ENCODE assay signal across 10 cellular contexts in the genomic region with DNA sequence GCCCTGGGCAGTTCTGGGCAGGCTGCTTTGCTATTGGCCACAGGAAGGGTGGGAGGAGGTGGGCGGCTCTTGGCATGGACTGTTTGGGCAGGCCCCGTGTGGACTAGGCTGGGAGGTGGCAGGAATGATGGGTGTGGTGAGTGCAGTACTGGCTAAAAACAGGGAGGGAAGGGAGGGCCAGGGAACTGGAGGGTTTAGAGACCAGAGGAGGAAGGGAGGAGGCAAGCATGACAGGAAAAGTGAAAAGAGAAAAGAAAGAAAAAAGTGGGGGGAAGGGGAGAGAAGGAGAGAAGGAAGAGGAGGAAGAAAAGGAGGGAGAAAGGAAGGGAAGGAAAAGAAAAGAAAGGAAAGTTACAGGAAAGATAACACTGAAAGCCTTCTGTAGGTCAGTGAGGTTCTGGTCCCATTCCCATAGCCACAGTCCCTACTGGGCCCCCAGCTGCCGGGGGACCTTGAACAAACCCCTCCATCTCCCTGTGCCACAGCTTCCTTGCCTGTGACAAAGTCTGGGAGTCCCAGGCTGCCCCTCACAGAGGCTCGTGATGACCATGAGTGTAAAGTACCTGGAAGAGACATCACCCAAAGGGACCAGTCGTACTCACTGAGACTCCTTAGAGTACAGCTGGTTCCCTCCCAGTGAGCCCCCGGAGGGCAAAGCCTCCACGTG. TPM values are rescaled to one million over a fixed set of nuclear protein-coding genes. Genes with fewer than 3 reads are reported as not detected.
A peak's percentile ranks its signal among the peaks of the same experiment; 100 is the strongest.
DNase-seq lines count a peak whose midpoint lies in the region; ATAC-seq, FAIRE-seq and TF ChIP-seq lines count a peak whose summit lies in the region.
"Had no signal": no experiment of that assay in that cellular context is flagged by ENCODE, and none has a peak within 500 bp of the region (broad histone marks: within the 10 kb centered on the region; RNA-seq: fewer than 3 reads in every experiment).

No MANE protein-coding gene starts in this region.

- ATAC-seq in effector memory CD8-positive, alpha-beta T cell (replicated peaks) = no peak
- no peak for ATAC-seq in naive B cell (ENCODE audit: low read depth in 2 of 2)

- peak; percentile 54 for FAIRE-seq in HTR-8/SVneo (lab: Jason Lieb, UNC)
- FAIRE-seq: GM12892 had no signal

- H3K4me2 ChIP-seq in BLaER1 = peak overlapping the region; percentile 95

- H3K27me3 Mint-ChIP-seq in effector memory CD8-positive, alpha-beta T cell = peaks cover 50 to 83% of the 10 kb centered on the region in 2 donors
- H3K27me3 Mint-ChIP-seq in naive B cell = peaks cover 44 to 67% (median 59%) of the 10 kb centered on the region in 3 donors

- H3K9me3 ChIP-seq in BLaER1 = no peaks in the 10 kb centered on the region

- no peak overlapping the region for H3K4me3 ChIP-seq in BLaER1

- H3K27ac ChIP-seq in BLaER1 = no peak overlapping the region

- peaks cover 11% of the 10 kb centered on the region for H3K36me3 ChIP-seq in BLaER1

- H3K36me3 Mint-ChIP-seq in effector memory CD8-positive, alpha-beta T cell (ENCODE audit: insufficient read depth) = no peaks in the 10 kb centered on the region
- no peaks in the 10 kb centered on the region for H3K36me3 Mint-ChIP-seq in naive B cell
- H3K36me3 Mint-ChIP-seq: natural killer cell treated with Interleukin-12 subunit alpha and Interleukin-12 subunit beta and Interleukin-15 and Interleukin-18, amount 100 ng/mL, for 72 hours had no signal

- no peak for DNase-seq in HTR-8/SVneo (ENCODE audit: insufficient read length, low spot score)
- no peak for DNase-seq in effector memory CD8-positive, alpha-beta T cell
- no peak for DNase-seq in naive B cell
- DNase-seq in C1 segment of cervical spinal cord (lab: John Stamatoyannopoulos, UW) = no peak
- no peak for DNase-seq in Kasumi-1 (lab: John Stamatoyannopoulos, UW)
- DNase-seq in GM20000 (ENCODE audit: low spot score) = no peak
- DNase-seq in HT-29 (ENCODE audit: low spot score) = no peak

- peaks cover 20% of the 10 kb centered on the region for H4K20me1 ChIP-seq in BLaER1

- no peak overlapping the region for H3K9ac ChIP-seq in BLaER1

- peaks cover 4 to 7% of the 10 kb centered on the region in 2 donors for H3K4me1 Mint-ChIP-seq in effector memory CD8-positive, alpha-beta T cell (ENCODE audit: low read depth in 2 of 2)
- peaks cover 11 to 23% (median 21%) of the 10 kb centered on the region in 3 donors for H3K4me1 Mint-ChIP-seq in naive B cell

- no peaks in the 10 kb centered on the region for H3K9me3 Mint-ChIP-seq in effector memory CD8-positive, alpha-beta T cell
- H3K9me3 Mint-ChIP-seq in naive B cell = peaks cover 0 to 5% (median 0%) of the 10 kb centered on the region in 7 donors
- H3K9me3 Mint-ChIP-seq: natural killer cell treated with Interleukin-12 subunit alpha and Interleukin-12 subunit beta and Interleukin-15 and Interleukin-18, amount 100 ng/mL, for 72 hours had no signal

- no peak overlapping the region for H3K27ac Mint-ChIP-seq in effector memory CD8-positive, alpha-beta T cell
- peak overlapping the region in 3 of 6 donors; percentile 22 to 40 (median 27) for H3K27ac Mint-ChIP-seq in naive B cell
- H3K27ac Mint-ChIP-seq: natural killer cell treated with Interleukin-12 subunit alpha and Interleukin-12 subunit beta and Interleukin-15 and Interleukin-18, amount 100 ng/mL, for 72 hours had no signal

- H3K4me1 ChIP-seq in BLaER1 = peaks cover 43% of the 10 kb centered on the region

- H3K27me3 ChIP-seq in BLaER1 = no peaks in the 10 kb centered on the region

- no peak for TF ChIP-seq CTCF in GM20000 (IDR thresholded peaks at IDR 0.05; ENCODE audit: extremely low read depth, missing control alignments)

- H3K4me3 Mint-ChIP-seq in effector memory CD8-positive, alpha-beta T cell = peak overlapping the region; percentile 49 to 66
- peak overlapping the region; percentile 70 to 88 (median 84) for H3K4me3 Mint-ChIP-seq in naive B cell

RNA-seq across cellular contexts. Expression of gene C14orf132, which starts 1.1 kb away (rescaled TPM):
- under 1 TPM in 4 of 6 donors, not detected in 2; 0.28 to 0.87 (median 0.71) TPM for polyA plus RNA-seq in naive B cell (ENCODE audit: low read depth in 6 of 6)
- total RNA-seq in HT-29 (2014; rRNA removed; shearing (Covaris generic)) = not detected in 2 replicates
- total RNA-seq: natural killer cell treated with Interleukin-12 subunit alpha and Interleukin-12 subunit beta and Interleukin-15 and Interleukin-18, amount 100 ng/mL, for 72 hours had no signal
